1 cellular context compared by ENCODE assay signal in the genomic region with DNA sequence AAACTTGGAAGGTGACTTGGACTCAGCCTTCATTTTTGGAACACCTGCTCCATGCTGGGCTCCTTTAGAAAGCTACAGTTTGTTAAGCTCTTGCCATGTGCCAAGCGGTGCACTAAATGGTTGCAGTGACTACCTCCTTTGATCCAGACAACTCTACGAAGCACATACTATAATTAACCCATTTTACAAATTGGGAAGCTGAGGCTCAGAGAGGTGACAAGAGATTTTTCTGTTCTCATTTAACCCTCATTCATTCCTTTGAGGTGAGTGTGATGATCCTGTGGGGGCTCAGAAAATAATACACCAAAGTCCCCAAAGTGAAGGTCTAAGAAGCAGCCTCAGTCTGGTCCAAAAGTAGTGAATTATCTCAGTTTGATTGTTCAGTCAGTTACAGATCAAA.
TF ChIP-seq lines count a peak whose summit lies in the region.

No MANE protein-coding gene starts in this region.

TF ChIP-seq in K562, 482 proteins besides CTCF, POLR2A, EP300 and RAD21:
- TF ChIP-seq RBM25 (IDR thresholded peaks at IDR 0.05; ENCODE audit: low read depth, low read length, severe bottlenecking), result peak; percentile 61
- TF ChIP-seq BCOR (IDR thresholded peaks at IDR 0.05), result peak; percentile 56
- no peak for TF ChIP-seq C11orf30 (IDR thresholded peaks at IDR 0.05; ENCODE audit: low read depth)
